In the genomic region with DNA sequence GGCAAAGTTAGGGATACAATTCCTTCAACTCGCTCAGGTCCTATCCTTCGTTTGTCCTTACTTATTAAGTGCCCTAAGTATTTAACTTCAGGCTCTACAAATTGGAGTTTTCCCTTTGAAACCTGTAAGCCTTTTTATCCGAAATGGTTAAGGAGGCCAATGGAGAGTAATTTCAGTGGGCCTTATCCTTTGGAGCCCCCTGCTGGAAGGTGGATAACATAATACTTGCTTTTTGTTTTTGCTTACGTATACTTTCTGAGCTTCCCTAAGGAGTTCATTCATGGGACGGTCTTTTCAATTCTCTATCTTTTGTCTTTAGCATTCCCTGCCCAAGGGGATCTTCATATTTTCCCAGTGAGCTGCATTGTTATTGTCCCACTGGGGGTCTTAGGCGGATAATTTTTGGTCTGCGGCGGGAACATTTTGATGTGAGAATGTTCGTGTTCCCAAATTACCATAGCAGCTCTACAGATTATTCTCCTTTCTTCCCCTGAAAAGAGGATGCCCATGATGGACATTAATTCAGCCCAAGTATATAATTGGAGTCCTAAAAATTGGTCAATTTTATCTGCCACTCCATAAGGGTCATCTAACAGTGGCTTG, we compare ENCODE assay signal across 8 cellular contexts.
DNase-seq lines count a peak whose midpoint lies in the region; ATAC-seq and TF ChIP-seq lines count a peak whose summit lies in the region.

No MANE protein-coding gene starts in this region.

- no peaks in the 10 kb centered on the region for H3K36me3 Mint-ChIP-seq in stimulated activated effector memory CD8-positive, alpha-beta T cell treated with anti-CD3 and anti-CD28 coated beads, Interleukin-12 subunit alpha, Interleukin-12 subunit beta, amount 100 ng/mL, for 72 hours

- DNase-seq in AG08395 (ENCODE audit: low spot score) (peak; percentile 55), GM10248 (ENCODE audit: extremely low spot score) (peak; percentile 24), NCI-H69 (lab: John Stamatoyannopoulos, UW) (peak; percentile 85), amniotic epithelial cell (ENCODE audit: low read depth) (peak; percentile 62), hippocampal formation (lab: John Stamatoyannopoulos, UW) (peak; percentile 20 to 65), smooth muscle cell of the brain vasculature (ENCODE audit: low read depth, low spot score) (peak; percentile 4)
- DNase-seq in stimulated activated effector memory CD8-positive, alpha-beta T cell treated with anti-CD3 and anti-CD28 coated beads, Interleukin-12 subunit alpha, Interleukin-12 subunit beta, amount 100 ng/mL, for 72 hours (ENCODE audit: low spot score in 2 of 2): no peak

- no peak overlapping the region for H3K27ac Mint-ChIP-seq in stimulated activated effector memory CD8-positive, alpha-beta T cell treated with anti-CD3 and anti-CD28 coated beads, Interleukin-12 subunit alpha, Interleukin-12 subunit beta, amount 100 ng/mL, for 72 hours

- H3K4me3 Mint-ChIP-seq in stimulated activated effector memory CD8-positive, alpha-beta T cell treated with anti-CD3 and anti-CD28 coated beads, Interleukin-12 subunit alpha, Interleukin-12 subunit beta, amount 100 ng/mL, for 72 hours: no peak overlapping the region

- no peaks in the 10 kb centered on the region for H3K4me1 Mint-ChIP-seq in stimulated activated effector memory CD8-positive, alpha-beta T cell treated with anti-CD3 and anti-CD28 coated beads, Interleukin-12 subunit alpha, Interleukin-12 subunit beta, amount 100 ng/mL, for 72 hours

- POLR2A ChIA-PET in GM10248 (lab: Yijun Ruan, JAX): no interaction called here

- CTCF ChIA-PET in GM10248 (lab: Yijun Ruan, JAX): interaction anchor here (0.8 to 4.8 kb wide), 7 partner anchors 9 to 421 kb away, joined by 3 to 19 read pairs (median 3); no protein-coding TSS in a partner anchor

- TF ChIP-seq CTCF in GM10248 (IDR thresholded peaks at IDR 0.05; ENCODE audit: control extremely low read depth, extremely low read depth, low read depth, missing control alignments): peak; percentile 36

- no peak for ATAC-seq in HG02885 (IDR thresholded peaks at IDR 0.05; ENCODE audit: poor library complexity, unreplicated experiment)
- no peak for ATAC-seq in stimulated activated effector memory CD8-positive, alpha-beta T cell treated with anti-CD3 and anti-CD28 coated beads, Interleukin-12 subunit alpha, Interleukin-12 subunit beta, amount 100 ng/mL, for 72 hours

- H3K9me3 Mint-ChIP-seq in stimulated activated effector memory CD8-positive, alpha-beta T cell treated with anti-CD3 and anti-CD28 coated beads, Interleukin-12 subunit alpha, Interleukin-12 subunit beta, amount 100 ng/mL, for 72 hours: peaks cover 14% of the 10 kb centered on the region

Comparison
In these comparisons a context has a peak if more than half of its experiments do, and no peak if none do; other contexts are left out.
1. DNase-seq: peak in AG08395 (single experiment), GM10248 (single experiment), NCI-H69 (single experiment), amniotic epithelial cell (single experiment), hippocampal formation (2 of 2) and smooth muscle cell of the brain vasculature (single experiment); none in stimulated activated effector memory CD8-positive, alpha-beta T cell treated with anti-CD3 and anti-CD28 coated beads, Interleukin-12 subunit alpha, Interleukin-12 subunit beta, amount 100 ng/mL, for 72 hours (0 of 2).